In genomic region chr19:11374449-11375142, GRCh38 we compare ENCODE assay signal across 8 cellular contexts. TPM values are rescaled to one million over a fixed set of nuclear protein-coding genes. Genes with fewer than 3 reads are reported as not detected.
DNase-seq lines count a peak whose midpoint lies in the region; ATAC-seq and TF ChIP-seq lines count a peak whose summit lies in the region.

Gene SWSAP1, plus strand, starts transcription at chr19:11374666. Its CDS starts 15 bp downstream, at chr19:11374681.

- H3K27me3 ChIP-seq in esophagus muscularis mucosa (no peaks in the 10 kb centered on the region), mucosa of stomach (ENCODE audit: control insufficient read depth, insufficient read depth, low read length) (no peaks in the 10 kb centered on the region)

- no peaks in the 10 kb centered on the region for H3K27me3 Mint-ChIP-seq in activated T-cell treated with anti-CD3 and anti-CD28 coated beads, Interleukin-2, amount 50 U/mL, for 24 hours

- H3K36me3 ChIP-seq in esophagus muscularis mucosa (peaks cover 0 to 13% (median 8%) of the 10 kb centered on the region in 4 donors), mucosa of stomach (ENCODE audit: control insufficient read depth, insufficient read depth, low read length) (no peaks in the 10 kb centered on the region)

- TF ChIP-seq POLR2A in esophagus muscularis mucosa (IDR thresholded peaks at IDR 0.05; ENCODE audit: low read depth), result no peak

- H3K27ac Mint-ChIP-seq in activated T-cell treated with anti-CD3 and anti-CD28 coated beads, Interleukin-2, amount 50 U/mL, for 24 hours, result no peak within 1 kb of the TSS

- intact Hi-C loops in esophagus muscularis mucosa (cut with DNase I), result no loop called here

- peak within 1 kb of the TSS; percentile 84 for H3K9ac ChIP-seq in mucosa of stomach (ENCODE audit: low read length)

- H3K9me3 ChIP-seq in esophagus muscularis mucosa, result no peaks in the 10 kb centered on the region
- H3K9me3 ChIP-seq in mucosa of stomach (ENCODE audit: control insufficient read depth, low read length), result no peaks in the 10 kb centered on the region

- peaks cover 29 to 45% (median 45%) of the 10 kb centered on the region in 4 donors for H3K4me1 ChIP-seq in esophagus muscularis mucosa
- H3K4me1 ChIP-seq in mucosa of stomach (ENCODE audit: control insufficient read depth, insufficient read depth, low read length), result peaks cover 37% of the 10 kb centered on the region

- ATAC-seq in GM21717 (IDR thresholded peaks at IDR 0.05; ENCODE audit: unreplicated experiment), result peak; percentile 77

- H3K27ac ChIP-seq in esophagus muscularis mucosa (replicated peaks in 1 of 4), result peak within 1 kb of the TSS; percentile 84 to 95 (median 90)

- 0% methylated on average over 42 of the region's 44 CpGs for WGBS in esophagus muscularis mucosa

- peaks cover 26% of the 10 kb centered on the region for H3K4me1 Mint-ChIP-seq in activated T-cell treated with anti-CD3 and anti-CD28 coated beads, Interleukin-2, amount 50 U/mL, for 24 hours (ENCODE audit: low read depth)

- TF ChIP-seq EP300 in esophagus muscularis mucosa (IDR thresholded peaks at IDR 0.05), result no peak

- H3K36me3 Mint-ChIP-seq in activated T-cell treated with anti-CD3 and anti-CD28 coated beads, Interleukin-2, amount 50 U/mL, for 24 hours (ENCODE audit: low read depth), result peaks cover 24% of the 10 kb centered on the region

- no peak within 1 kb of the TSS for H3K4me3 Mint-ChIP-seq in activated T-cell treated with anti-CD3 and anti-CD28 coated beads, Interleukin-2, amount 50 U/mL, for 24 hours

- peak within 1 kb of the TSS; percentile 64 for H3K4me3 ChIP-seq in Jurkat, Clone E6-1 (ENCODE audit: low read length)
- peak within 1 kb of the TSS; percentile 59 to 78 (median 66) for H3K4me3 ChIP-seq in esophagus muscularis mucosa
- peak within 1 kb of the TSS; percentile 51 for H3K4me3 ChIP-seq in mucosa of stomach (ENCODE audit: low read length)

- peak; percentile 99 for DNase-seq in DMS53 (lab: John Stamatoyannopoulos, UW)
- DNase-seq in Jurkat, Clone E6-1 (ENCODE audit: low read depth, low spot score), result peak; percentile 99
- DNase-seq in OCI-M2 (lab: John Stamatoyannopoulos, UW; ENCODE audit: unreplicated experiment), result peak; percentile 100
- DNase-seq in activated T-cell treated with anti-CD3 and anti-CD28 coated beads, Interleukin-2, amount 50 U/mL, for 24 hours, result peak; percentile 98
- DNase-seq in esophagus muscularis mucosa (ENCODE audit: extremely low spot score), result peak; percentile 99
- DNase-seq in stimulated activated CD8-positive, alpha-beta memory T cell treated with anti-CD3 and anti-CD28 coated beads, Interleukin-4, amount 100 ng/mL, for 48 hours, result peak; percentile 96

- TF ChIP-seq CTCF in esophagus muscularis mucosa (IDR thresholded peaks at IDR 0.05), result peak in 1 of 3 experiments; percentile 16

- no peaks in the 10 kb centered on the region for H3K9me3 Mint-ChIP-seq in activated T-cell treated with anti-CD3 and anti-CD28 coated beads, Interleukin-2, amount 50 U/mL, for 24 hours

RNA-seq across cellular contexts. Expression of gene SWSAP1, which starts in this region (rescaled TPM):
- 3.2 TPM for polyA plus RNA-seq in Jurkat, Clone E6-1 (2012; ENCODE audit: insufficient read depth, insufficient read length)
- total RNA-seq in esophagus muscularis mucosa, result 1 to 10 TPM in 3 of 4 donors, under 1 TPM in 1; 0.66 to 1.7 (median 1.5) TPM

Comparison
In these comparisons a context has a peak if more than half of its experiments do, and no peak if none do; other contexts are left out.
1. Peak in every context shown above with its lines: DNase-seq, ATAC-seq, H3K4me3 ChIP-seq and H3K27ac ChIP-seq.